1 cellular context compared by ENCODE assay signal in genomic region chr1:63326106-63326472, GRCh38.
TF ChIP-seq lines count a peak whose summit lies in the region.

No MANE protein-coding gene starts in this region.

TF ChIP-seq in HEK293, 187 proteins besides CTCF, POLR2A, EP300 and RAD21 (continued from another document):
- TF ChIP-seq TSHZ1 (tag by site-specific recombination; IDR thresholded peaks at IDR 0.05; ENCODE audit: borderline replicate concordance) (no peak), ZNF2 (tag by site-specific recombination; IDR thresholded peaks at IDR 0.05) (no peak), ZBTB17 (tag by site-specific recombination; IDR thresholded peaks at IDR 0.05) (peak; percentile 35; the same call in 1 of the 2 replicates), ZNF335 (tag by site-specific recombination; conservative IDR thresholded peaks at IDR 0.05) (peak; percentile 54), ZNF664 (tag by site-specific recombination; IDR thresholded peaks at IDR 0.05) (no peak), SCRT1 (tag by site-specific recombination; IDR thresholded peaks at IDR 0.05; ENCODE audit: borderline replicate concordance) (no peak), KLF8 (tag by site-specific recombination; IDR thresholded peaks at IDR 0.05) (no peak), ZNF639 (tag by site-specific recombination; IDR thresholded peaks at IDR 0.05) (no peak), ZFHX2 (tag by site-specific recombination; conservative IDR thresholded peaks at IDR 0.05) (no peak), ZNF248 (tag by site-specific recombination; IDR thresholded peaks at IDR 0.05) (no peak), OSR2 (tag by site-specific recombination; IDR thresholded peaks at IDR 0.05) (no peak), ZBTB11 (tag by site-specific recombination; conservative IDR thresholded peaks at IDR 0.05; ENCODE audit: low read depth) (no peak)
